ENCODE assay signal across 11 cellular contexts in the genomic region with DNA sequence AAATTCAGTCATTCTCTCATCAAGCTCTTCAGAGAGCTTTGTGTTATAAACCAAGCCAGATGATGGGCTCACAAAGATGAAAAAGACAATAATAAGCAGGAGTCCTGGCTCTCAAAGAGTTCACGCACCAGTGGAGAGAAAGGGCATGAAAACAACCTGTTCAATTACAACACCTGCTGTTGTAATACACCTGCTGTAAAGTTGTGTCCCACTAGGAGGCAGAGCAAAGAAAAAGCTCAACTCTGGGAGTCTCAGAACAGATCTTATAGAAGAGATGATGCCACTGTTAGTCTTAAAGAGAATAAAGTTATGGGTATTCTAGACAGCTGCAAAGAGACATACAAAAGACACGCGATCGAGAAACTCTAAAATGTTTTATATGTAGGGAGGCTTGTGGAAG.
DNase-seq lines count a peak whose midpoint lies in the region; ATAC-seq and TF ChIP-seq lines count a peak whose summit lies in the region.
"Had no signal": no experiment of that assay in that cellular context is flagged by ENCODE, and none has a peak within 500 bp of the region (broad histone marks: within the 10 kb centered on the region; RNA-seq: fewer than 3 reads in every experiment).

No MANE protein-coding gene starts in this region.

- H3K27me3 ChIP-seq in thyroid gland: no peaks in the 10 kb centered on the region

- DNase-seq in DMS 273 (lab: John Stamatoyannopoulos, UW; ENCODE audit: unreplicated experiment) (peak; percentile 30), DMS 273 treated with DMSO at 0.1 percent for 48 hours (lab: John Stamatoyannopoulos, UW) (no peak), NCI-H510A treated with DMSO at 0.1 percent for 48 hours (lab: John Stamatoyannopoulos, UW) (peak; percentile 83), epithelial cell of esophagus (ENCODE audit: low read depth) (no peak), thyroid gland (peak; percentile 28 to 41)
- DNase-seq in activated CD4-positive, alpha-beta T cell treated with anti-CD3 and anti-CD28 coated beads for 4 hours: no peak

- H3K4me3 ChIP-seq in epithelial cell of esophagus (ENCODE audit: low read length): no peak overlapping the region
- H3K4me3 ChIP-seq in thyroid gland (replicated peaks in 1 of 3): no peak overlapping the region
- H3K4me3 ChIP-seq: thoracic aorta had no signal

- peak overlapping the region in 1 of 3 donors; percentile 65 for H3K27ac ChIP-seq in thyroid gland
- H3K27ac ChIP-seq: epithelial cell of prostate, thoracic aorta had no signal

- ATAC-seq in GM21447 (IDR thresholded peaks at IDR 0.05; ENCODE audit: unreplicated experiment) (no peak), HG03196 (IDR thresholded peaks at IDR 0.05; ENCODE audit: unreplicated experiment) (no peak)
- ATAC-seq: SK-N-SH treated with all-trans-retinoic acid at 6 μM for 48 hours had no signal

- no peaks in the 10 kb centered on the region for H3K36me3 ChIP-seq in thyroid gland
- H3K36me3 ChIP-seq: thoracic aorta had no signal

- peaks cover 14 to 15% of the 10 kb centered on the region in 2 donors for H3K4me1 ChIP-seq in thyroid gland

- WGBS in thyroid gland, 2 donors: 66 to 70% methylated on average over 4 of the region's 4 CpGs

- intact Hi-C loops in thyroid gland (cut with DNase I): no loop called here

- no peak for TF ChIP-seq POLR2A in thyroid gland (IDR thresholded peaks at IDR 0.05)

- peak; percentile 13 for TF ChIP-seq CTCF in epithelial cell of esophagus (IDR thresholded peaks at IDR 0.05; ENCODE audit: insufficient read depth, low read depth, low read length, missing control alignments)
- TF ChIP-seq CTCF in thyroid gland (IDR thresholded peaks at IDR 0.05): peak in 4 of 6 experiments; percentile 39 to 52 (median 46)

- H3K9me3 ChIP-seq in thyroid gland: no peaks in the 10 kb centered on the region
- H3K9me3 ChIP-seq: thoracic aorta had no signal

Comparison
In these comparisons a context has a peak if more than half of its experiments do, and no peak if none do; other contexts are left out.
1. DNase-seq: peak in DMS 273 (single experiment), NCI-H510A treated with DMSO at 0.1 percent for 48 hours (single experiment) and thyroid gland (2 of 2); none in DMS 273 treated with DMSO at 0.1 percent for 48 hours (single experiment), epithelial cell of esophagus (single experiment) and activated CD4-positive, alpha-beta T cell treated with anti-CD3 and anti-CD28 coated beads for 4 hours (0 of 2).